14 cellular contexts compared by ENCODE assay signal in genomic region chr6:21342496-21342895, GRCh38.
DNase-seq lines count a peak whose midpoint lies in the region; ATAC-seq and TF ChIP-seq lines count a peak whose summit lies in the region.
"Had no signal": no experiment of that assay in that cellular context is flagged by ENCODE, and none has a peak within 500 bp of the region (broad histone marks: within the 10 kb centered on the region; RNA-seq: fewer than 3 reads in every experiment).

No MANE protein-coding gene starts in this region.

- H3K36me3 ChIP-seq in BJ (ENCODE audit: control insufficient read depth, insufficient read depth, low read length): no peaks in the 10 kb centered on the region
- H3K36me3 ChIP-seq in adipocyte (ENCODE audit: control insufficient read depth, insufficient read depth, low read length, severe bottlenecking): no peaks in the 10 kb centered on the region
- H3K36me3 ChIP-seq in smooth muscle cell (ENCODE audit: low read depth): no peaks in the 10 kb centered on the region
- H3K36me3 ChIP-seq in sigmoid colon: no peaks in the 10 kb centered on the region
- H3K36me3 ChIP-seq: BLaER1, HAP-1 had no signal

- no peak for TF ChIP-seq POLR2A in sigmoid colon (IDR thresholded peaks at IDR 0.05)

- H3K4me2 ChIP-seq in smooth muscle cell: peak overlapping the region; percentile 19
- H3K4me2 ChIP-seq: BLaER1 had no signal

- H3K27ac ChIP-seq in right cardiac atrium (ENCODE audit: low read length) (peak overlapping the region; percentile 33), smooth muscle cell (ENCODE audit: low read depth) (no peak overlapping the region), sigmoid colon (no peak overlapping the region)
- H3K27ac ChIP-seq: BLaER1 had no signal

- no peaks in the 10 kb centered on the region for H4K20me1 ChIP-seq in smooth muscle cell (ENCODE audit: low read depth)
- H4K20me1 ChIP-seq: BLaER1 had no signal

- H3K9me3 ChIP-seq in adipocyte (ENCODE audit: control insufficient read depth, low read length) (no peaks in the 10 kb centered on the region), right cardiac atrium (ENCODE audit: control insufficient read depth, low read length) (no peaks in the 10 kb centered on the region), smooth muscle cell (replicated peaks; ENCODE audit: low read depth) (no peaks in the 10 kb centered on the region), sigmoid colon (no peaks in the 10 kb centered on the region)
- H3K9me3 ChIP-seq: BLaER1, HAP-1 had no signal

- ATAC-seq in right cardiac atrium (peak; percentile 83 to 86), GM18511 (IDR thresholded peaks at IDR 0.05; ENCODE audit: unreplicated experiment) (no peak)

- intact Hi-C loops in right cardiac atrium (cut with DNase I) (loop anchor here in 1 of 4 donors (10.0 kb wide), 1 partner anchor 242 kb away; no protein-coding TSS in a partner anchor), sigmoid colon (cut with DNase I) (no loop called here)

- CTCF ChIA-PET in BJ (lab: Yijun Ruan, JAX): no interaction called here

- H3K9ac ChIP-seq in adipocyte (ENCODE audit: low read length) (no peak overlapping the region), smooth muscle cell (ENCODE audit: low read depth) (no peak overlapping the region)
- H3K9ac ChIP-seq: BLaER1 had no signal

- no peak overlapping the region for H2AFZ ChIP-seq in smooth muscle cell (ENCODE audit: low read depth)

- H3K4me3 ChIP-seq in BJ (ENCODE audit: low read depth, low read length) (no peak overlapping the region), adipocyte (ENCODE audit: low read length) (no peak overlapping the region), right cardiac atrium (ENCODE audit: low read length) (no peak overlapping the region), smooth muscle cell (no peak overlapping the region), sigmoid colon (no peak overlapping the region)
- H3K4me3 ChIP-seq: BLaER1, HAP-1 had no signal

- peak; percentile 37 for DNase-seq in BJ (ENCODE audit: low read depth)
- DNase-seq in adipocyte (ENCODE audit: low read depth): peak; percentile 19
- DNase-seq in right cardiac atrium: no peak
- no peak for DNase-seq in smooth muscle cell (lab: John Stamatoyannopoulos, UW; ENCODE audit: unreplicated experiment)
- DNase-seq in NCI-H1092 treated with DMSO at 0.1 percent for 48 hours (lab: John Stamatoyannopoulos, UW): no peak
- DNase-seq in sigmoid colon: no peak
- DNase-seq: CD8-positive, alpha-beta memory T cell; EL; NCI-H1417 treated with DMSO at 0.1 percent for 48 hours; NCI-H2081; NCI-H524 had no signal

- POLR2A ChIA-PET in BJ (lab: Charles Lee): no interaction called here

- no peaks in the 10 kb centered on the region for H3K79me2 ChIP-seq in smooth muscle cell (ENCODE audit: low read depth)

- H3F3A ChIP-seq in smooth muscle cell (ENCODE audit: low read depth): no peaks in the 10 kb centered on the region

- H3K4me1 ChIP-seq in adipocyte (ENCODE audit: control insufficient read depth, insufficient read depth, low read length) (no peaks in the 10 kb centered on the region), right cardiac atrium (ENCODE audit: control insufficient read depth, insufficient read depth, low read length) (no peaks in the 10 kb centered on the region), smooth muscle cell (ENCODE audit: low read depth) (no peaks in the 10 kb centered on the region), sigmoid colon (peaks cover 0 to 8% (median 0%) of the 10 kb centered on the region in 4 donors)
- H3K4me1 ChIP-seq: BLaER1, HAP-1 had no signal

- H3K27me3 ChIP-seq in BJ (ENCODE audit: control insufficient read depth, insufficient read depth, low read length): no peaks in the 10 kb centered on the region
- no peaks in the 10 kb centered on the region for H3K27me3 ChIP-seq in adipocyte (replicated peaks; ENCODE audit: control insufficient read depth, insufficient read depth, low read length)
- no peaks in the 10 kb centered on the region for H3K27me3 ChIP-seq in right cardiac atrium (ENCODE audit: control insufficient read depth, insufficient read depth)
- no peaks in the 10 kb centered on the region for H3K27me3 ChIP-seq in smooth muscle cell (ENCODE audit: low read depth)
- H3K27me3 ChIP-seq in sigmoid colon: no peaks in the 10 kb centered on the region
- H3K27me3 ChIP-seq: BLaER1 had no signal

- 58% methylated on average over 8 of the region's 8 CpGs for WGBS in right cardiac atrium
- WGBS in smooth muscle cell (ENCODE audit: low lambda C conversion rate): 48% methylated on average over 8 of the region's 8 CpGs
- 81 to 83% methylated on average over 8 of the region's 8 CpGs for WGBS in sigmoid colon, 2 donors

- no peak for TF ChIP-seq CTCF in BJ (IDR thresholded peaks at IDR 0.05; ENCODE audit: insufficient read depth, low read depth, low read length)
- no peak for TF ChIP-seq CTCF in smooth muscle cell (IDR thresholded peaks at IDR 0.05; ENCODE audit: borderline replicate concordance, insufficient read depth, poor library complexity, severe bottlenecking)
- TF ChIP-seq CTCF in sigmoid colon (IDR thresholded peaks at IDR 0.05): no peak

- no peak for TF ChIP-seq EP300 in sigmoid colon (IDR thresholded peaks at IDR 0.05)

Comparison
In these comparisons a context has a peak if more than half of its experiments do, and no peak if none do; other contexts are left out.
1. DNase-seq: peak in BJ (single experiment) and adipocyte (single experiment); none in right cardiac atrium (0 of 3), smooth muscle cell (single experiment), NCI-H1092 treated with DMSO at 0.1 percent for 48 hours (single experiment) and sigmoid colon (single experiment).